13 cellular contexts compared by ENCODE assay signal in genomic region chr11:56932572-56933235, GRCh38. TPM values are rescaled to one million over a fixed set of nuclear protein-coding genes. Genes with fewer than 3 reads are reported as not detected.
DNase-seq lines count a peak whose midpoint lies in the region; ATAC-seq and TF ChIP-seq lines count a peak whose summit lies in the region.
"Had no signal": no experiment of that assay in that cellular context is flagged by ENCODE, and none has a peak within 500 bp of the region (broad histone marks: within the 10 kb centered on the region; RNA-seq: fewer than 3 reads in every experiment).

No MANE protein-coding gene starts in this region.

- TF ChIP-seq CTCF in fibroblast of the aortic adventitia (IDR thresholded peaks at IDR 0.05; ENCODE audit: insufficient read depth, low read length): no peak

- ATAC-seq in HG03196 (IDR thresholded peaks at IDR 0.05; ENCODE audit: unreplicated experiment): no peak

- DNase-seq in 8988T: peak; percentile 26
- peak; percentile 19 for DNase-seq in GM03348 (ENCODE audit: low spot score)
- DNase-seq in RPMI7951 (ENCODE audit: low read depth): peak; percentile 61
- peak; percentile 58 for DNase-seq in fibroblast of the aortic adventitia (ENCODE audit: low read depth)
- no peak for DNase-seq in stimulated activated naive CD4-positive, alpha-beta T cell (lab: John Stamatoyannopoulos, UW)
- DNase-seq in NCI-H1694 treated with DMSO at 0.1 percent for 48 hours (lab: John Stamatoyannopoulos, UW): no peak
- DNase-seq in NCI-H2227 treated with DMSO at 0.1 percent for 48 hours (lab: John Stamatoyannopoulos, UW): no peak
- DNase-seq: activated CD4-positive, alpha-beta memory T cell treated with anti-CD3 and anti-CD28 coated beads for 36 hours; CD4-positive, CD25-positive, alpha-beta regulatory T cell; heart right ventricle; NCI-H1105 treated with DMSO at 0.1 percent for 48 hours had no signal

- H3K4me3 ChIP-seq in fibroblast of the aortic adventitia (ENCODE audit: low read depth, low read length): no peak overlapping the region
- H3K4me3 ChIP-seq: heart right ventricle, SK-N-MC had no signal

RNA-seq across cellular contexts. Expression of gene OR5AK2, which starts 56.0 kb away (rescaled TPM):
- not detected in 2 replicates for total RNA-seq in RPMI7951 (2014; rRNA removed; shearing (Covaris generic))
- total RNA-seq in fibroblast of the aortic adventitia (ENCODE audit: low replicate concordance): not detected in 2 replicates
- total RNA-seq: activated CD4-positive, alpha-beta memory T cell treated with anti-CD3 and anti-CD28 coated beads for 36 hours; CD4-positive, CD25-positive, alpha-beta regulatory T cell; heart right ventricle had no signal

Comparison
In these comparisons a context has a peak if more than half of its experiments do, and no peak if none do; other contexts are left out.
1. DNase-seq: peak in 8988T (single experiment), GM03348 (single experiment), RPMI7951 (single experiment) and fibroblast of the aortic adventitia (single experiment); none in stimulated activated naive CD4-positive, alpha-beta T cell (0 of 6), NCI-H1694 treated with DMSO at 0.1 percent for 48 hours (single experiment) and NCI-H2227 treated with DMSO at 0.1 percent for 48 hours (single experiment).